ENCODE assay signal across 1 cellular context in genomic region chr1:150558761-150559626, GRCh38.
A peak's percentile ranks its signal among the peaks of the same experiment; 100 is the strongest.
TF ChIP-seq lines count a peak whose summit lies in the region.

No MANE protein-coding gene starts in this region.

TF ChIP-seq in K562, 482 proteins besides CTCF, POLR2A, EP300 and RAD21 (continued from another document):
- peak; percentile 2; the same call in 1 of the 2 replicates for TF ChIP-seq POLR2AphosphoS5 (IDR thresholded peaks at IDR 0.05; ENCODE audit: control insufficient read depth, insufficient read depth, low read depth, low read length)
- no peak for TF ChIP-seq ZBTB40 (IDR thresholded peaks at IDR 0.05)
- TF ChIP-seq ZBTB40 (CRISPR knock-in tag; IDR thresholded peaks at IDR 0.05) = no peak
- TF ChIP-seq NELFE (IDR thresholded peaks at IDR 0.05; ENCODE audit: insufficient read depth, insufficient read length) = no peak
- TF ChIP-seq ZNF224 (CRISPR knock-in tag; IDR thresholded peaks at IDR 0.05) = no peak
- no peak for TF ChIP-seq CSDE1 (IDR thresholded peaks at IDR 0.05)
- TF ChIP-seq JUNB (CRISPR knock-in tag; conservative IDR thresholded peaks at IDR 0.05) = no peak
- no peak for TF ChIP-seq TSC22D4 (tag; IDR thresholded peaks at IDR 0.05)
- TF ChIP-seq MCM2 (IDR thresholded peaks at IDR 0.05; ENCODE audit: low read depth) = no peak
- no peak for TF ChIP-seq FOXJ3 (CRISPR knock-in tag; IDR thresholded peaks at IDR 0.05)
- TF ChIP-seq FOXJ2 (tag; IDR thresholded peaks at IDR 0.05) = no peak
- TF ChIP-seq FOXM1 (IDR thresholded peaks at IDR 0.05; ENCODE audit: low read depth) = no peak
- TF ChIP-seq FOXM1 (CRISPR knock-in tag; IDR thresholded peaks at IDR 0.05; ENCODE audit: low read depth) = no peak
- TF ChIP-seq ZNF23 (CRISPR knock-in tag; IDR thresholded peaks at IDR 0.05) = no peak
- TF ChIP-seq TGIF2 (CRISPR knock-in tag; IDR thresholded peaks at IDR 0.05) = no peak
- TF ChIP-seq CEBPB (tag; IDR thresholded peaks at IDR 0.05) = no peak; the same call in 1 of the 2 replicates
- TF ChIP-seq NR4A1 (CRISPR knock-in tag; IDR thresholded peaks at IDR 0.05) = no peak
- TF ChIP-seq NR4A1 (tag; IDR thresholded peaks at IDR 0.05) = no peak
- no peak for TF ChIP-seq STAG1 (CRISPR knock-in tag; IDR thresholded peaks at IDR 0.05; ENCODE audit: borderline replicate concordance)
- no peak for TF ChIP-seq THAP12 (CRISPR knock-in tag; IDR thresholded peaks at IDR 0.05)
- TF ChIP-seq ZBTB12 (CRISPR knock-in tag; IDR thresholded peaks at IDR 0.05) = no peak
- TF ChIP-seq ZNF212 (CRISPR knock-in tag; IDR thresholded peaks at IDR 0.05) = no peak
- TF ChIP-seq TEAD4 (IDR thresholded peaks at IDR 0.05; ENCODE audit: low read length) = no peak
- no peak for TF ChIP-seq TEAD4 (CRISPR knock-in tag; IDR thresholded peaks at IDR 0.05; ENCODE audit: borderline replicate concordance)
- TF ChIP-seq RBFOX2 (IDR thresholded peaks at IDR 0.05; ENCODE audit: low read depth, low read length) = peak; percentile 71
- no peak for TF ChIP-seq NR1H2 (CRISPR knock-in tag; IDR thresholded peaks at IDR 0.05)
- TF ChIP-seq RERE (CRISPR knock-in tag; IDR thresholded peaks at IDR 0.05; ENCODE audit: borderline replicate concordance) = no peak
- TF ChIP-seq POLR2G (IDR thresholded peaks at IDR 0.05; ENCODE audit: low read depth, low read length) = peak; percentile 79
- TF ChIP-seq HNRNPL (IDR thresholded peaks at IDR 0.05; ENCODE audit: low read depth, low read length) = no peak
- no peak for TF ChIP-seq RBM14 (IDR thresholded peaks at IDR 0.05; ENCODE audit: borderline replicate concordance, insufficient read depth, low read depth, low read length)
- no peak for TF ChIP-seq RBBP5 (IDR thresholded peaks at IDR 0.05; ENCODE audit: borderline replicate concordance, insufficient read depth, low read length, poor library complexity, severe bottlenecking)
- no peak for TF ChIP-seq ZNF551 (CRISPR knock-in tag; IDR thresholded peaks at IDR 0.05)
- TF ChIP-seq ZNF133 (CRISPR knock-in tag; IDR thresholded peaks at IDR 0.05) = no peak
- no peak for TF ChIP-seq ARNT (IDR thresholded peaks at IDR 0.05)
